Comparison of ENCODE assay signal across 23 cellular contexts in genomic region chr20:50673146-50673830, GRCh38. TPM values are rescaled to one million over a fixed set of nuclear protein-coding genes. Genes with fewer than 3 reads are reported as not detected.
DNase-seq lines count a peak whose midpoint lies in the region; ATAC-seq, FAIRE-seq and TF ChIP-seq lines count a peak whose summit lies in the region.
"Had no signal": no experiment of that assay in that cellular context is flagged by ENCODE, and none has a peak within 500 bp of the region (broad histone marks: within the 10 kb centered on the region; RNA-seq: fewer than 3 reads in every experiment).

No MANE protein-coding gene starts in this region.

- no peak overlapping the region for H2BK12ac ChIP-seq in H1 (ENCODE audit: low read depth, low read length)

- TF ChIP-seq RAD21 in H1 (IDR thresholded peaks at IDR 0.05 in 1 of 2, conservative IDR thresholded peaks at IDR 0.05 in 1 of 2; ENCODE audit: low read depth in 2 of 2, low read length in 2 of 2), result no peak

- no peak overlapping the region for H2BK120ac ChIP-seq in H1 (replicated peaks; ENCODE audit: low read depth, low read length)

- H2AK5ac ChIP-seq in H1 (ENCODE audit: low read depth, low read length), result peak overlapping the region; percentile 29; the same call in 1 of the 2 replicates

- H3K79me2 ChIP-seq in H1 (ENCODE audit: control insufficient read depth in 1 of 2, insufficient read depth in 2 of 2, low read length in 2 of 2) (no peaks in the 10 kb centered on the region), MM.1S (ENCODE audit: low read length) (no peaks in the 10 kb centered on the region)

- no peak overlapping the region for H3K56ac ChIP-seq in H1 (replicated peaks; ENCODE audit: insufficient read length, low read depth, low read length)

- H3K23me2 ChIP-seq in H1 (ENCODE audit: low read depth, low read length), result peaks cover 6% of the 10 kb centered on the region; the same call in 1 of the 2 replicates

- no peaks in the 10 kb centered on the region for H3F3A ChIP-seq in MM.1S (ENCODE audit: insufficient read depth, low read length)

- no peak overlapping the region for H3K18ac ChIP-seq in H1 (ENCODE audit: extremely low read depth, low read length)

- TF ChIP-seq POLR2A in H1 (IDR thresholded peaks at IDR 0.05; ENCODE audit: control extremely low read depth in 1 of 2, low read depth in 2 of 2, low read length in 2 of 2) (no peak), thyroid gland (IDR thresholded peaks at IDR 0.05) (no peak)

- no peaks in the 10 kb centered on the region for H3K36me3 Mint-ChIP-seq in mesothelial cell of epicardium
- H3K36me3 Mint-ChIP-seq: activated naive CD4-positive, alpha-beta T cell treated with anti-CD3 and anti-CD28 coated beads, Interleukin-2, amount 10 ng/mL, durations not matched to agents 7 days and 5 days had no signal

- H3K4me1 Mint-ChIP-seq in mesothelial cell of epicardium, result peaks cover 27% of the 10 kb centered on the region
- H3K4me1 Mint-ChIP-seq: activated naive CD4-positive, alpha-beta T cell treated with anti-CD3 and anti-CD28 coated beads, Interleukin-2, amount 10 ng/mL, durations not matched to agents 7 days and 5 days; B cell had no signal

- no peaks in the 10 kb centered on the region for H3K27me3 ChIP-seq in H1 (replicated peaks in 1 of 4; ENCODE audit: control insufficient read depth in 3 of 4, extremely low read depth in 1 of 4, insufficient read depth in 3 of 4, low read length in 3 of 4)
- H3K27me3 ChIP-seq in thyroid gland, result no peaks in the 10 kb centered on the region
- no peaks in the 10 kb centered on the region for H3K27me3 ChIP-seq in MM.1S (replicated peaks; ENCODE audit: insufficient read depth, low read length)
- H3K27me3 ChIP-seq: Peyer's patch had no signal

- ATAC-seq in GM21390 (IDR thresholded peaks at IDR 0.05; ENCODE audit: unreplicated experiment), result no peak

- intact Hi-C loops in thyroid gland (cut with DNase I), result no loop called here

- no peak overlapping the region for H3K4ac ChIP-seq in H1 (replicated peaks; ENCODE audit: insufficient read length, low read depth, low read length)

- H4K8ac ChIP-seq in H1 (ENCODE audit: extremely low read depth, insufficient read depth, low read length), result peak overlapping the region; percentile 53

- no peak overlapping the region for H3K23ac ChIP-seq in H1 (ENCODE audit: insufficient read length)

- DNase-seq in NCI-H82 treated with DMSO at 0.1 percent for 48 hours (lab: John Stamatoyannopoulos, UW; ENCODE audit: unreplicated experiment), result peak; percentile 43
- no peak for DNase-seq in H1 (ENCODE audit: low read depth in 1 of 2, low spot score in 2 of 2)
- no peak for DNase-seq in mesothelial cell of epicardium (ENCODE audit: low spot score in 2 of 2, unreplicated experiment in 2 of 2)
- peak; percentile 56 to 77 for DNase-seq in thyroid gland
- DNase-seq in MM.1S, result no peak
- no peak for DNase-seq in NCI-H748 treated with DMSO at 0.1 percent for 48 hours (lab: John Stamatoyannopoulos, UW)
- DNase-seq in SKM-1 treated with dmso at 0.1 percent for 144 hours (lab: John Stamatoyannopoulos, UW; ENCODE audit: unreplicated experiment), result no peak
- DNase-seq: activated CD4-positive, alpha-beta T cell treated with anti-CD3 and anti-CD28 coated beads, Interleukin-2, amount 50 U/mL, for 48 hours; activated naive CD4-positive, alpha-beta T cell treated with anti-CD3 and anti-CD28 coated beads, Interleukin-2, amount 10 ng/mL, durations not matched to agents 7 days and 5 days; activated T-cell treated with anti-CD3 and anti-CD28 coated beads, Interleukin-2, amount 50 U/mL, for 24 hours; GF-D8; glutamatergic neuron; KBM-7; NCI-H2081 treated with DMSO at 0.1 percent for 48 hours; NCI-H524; stimulated activated CD4-positive, alpha-beta T cell treated with anti-CD3 and anti-CD28 coated beads, Interleukin-4, amount 100 ng/mL, for 4 hours; stimulated activated CD8-positive, alpha-beta memory T cell treated with anti-CD3 and anti-CD28 coated beads, Interleukin-4, amount 100 ng/mL, for 48 hours had no signal

- H4K5ac ChIP-seq in H1 (ENCODE audit: insufficient read length, low read depth, low read length), result no peak overlapping the region

- H3K27me3 Mint-ChIP-seq in mesothelial cell of epicardium (ENCODE audit: low read depth), result no peaks in the 10 kb centered on the region

- H3K9me2 ChIP-seq in MM.1S (replicated peaks; ENCODE audit: insufficient read depth, low read length), result no peaks in the 10 kb centered on the region

- no peaks in the 10 kb centered on the region for H3K9me3 Mint-ChIP-seq in mesothelial cell of epicardium
- H3K9me3 Mint-ChIP-seq: activated naive CD4-positive, alpha-beta T cell treated with anti-CD3 and anti-CD28 coated beads, Interleukin-2, amount 10 ng/mL, durations not matched to agents 7 days and 5 days; activated T-cell treated with anti-CD3 and anti-CD28 coated beads, Interleukin-2, amount 50 U/mL, for 24 hours had no signal

- 92% methylated on average over 17 of the region's 18 CpGs; no CpG with 5 or more reads in 1 of the 2 experiments for WGBS in H1 (ENCODE audit: extremely low coverage in 1 of 2, insufficient coverage in 1 of 2, insufficient read length in 1 of 2, insufficient replicate concordance in 2 of 2, low coverage in 1 of 2, low lambda C conversion rate in 2 of 2, missing lambda C conversion rate in 1 of 2), 2 experiments
- 59 to 62% methylated on average over 17 to 18 of the region's 18 CpGs for WGBS in thyroid gland, 2 donors

- peak overlapping the region; percentile 65; the same call in 1 of the 2 replicates for H2BK15ac ChIP-seq in H1 (ENCODE audit: low read length)

- H4K20me1 ChIP-seq in H1 (replicated peaks in 1 of 2; ENCODE audit: control insufficient read depth in 1 of 2, insufficient read depth in 2 of 2, low read length in 2 of 2) (peaks cover 0 to 7% of the 10 kb centered on the region in 2 experiments), MM.1S (ENCODE audit: insufficient read depth, low read length) (no peaks in the 10 kb centered on the region)

- H3K14ac ChIP-seq in H1 (ENCODE audit: insufficient read length), result no peak overlapping the region

- no peak for TF ChIP-seq EP300 in H1 (IDR thresholded peaks at IDR 0.05; ENCODE audit: borderline replicate concordance in 1 of 2, low read depth in 2 of 2, low read length in 2 of 2)

- no peak overlapping the region for H2AFZ ChIP-seq in H1 (ENCODE audit: low read length)
- H2AFZ ChIP-seq in MM.1S (ENCODE audit: low read length), result no peak overlapping the region

- H3K79me1 ChIP-seq in H1 (ENCODE audit: low read depth, low read length), result 0 out of 2 replicates have a peak, but pooled peaks cover 3% of the 10 kb centered on the region

- H3K4me3 ChIP-seq in H1 (ENCODE audit: extremely low read depth in 1 of 4, insufficient read depth in 2 of 4, low read depth in 3 of 4, low read length in 4 of 4) (no peak overlapping the region), thyroid gland (replicated peaks in 1 of 3) (no peak overlapping the region), MM.1S (ENCODE audit: low read length) (no peak overlapping the region)
- H3K4me3 ChIP-seq: Peyer's patch, thoracic aorta had no signal

- no peak overlapping the region for H3K4me3 Mint-ChIP-seq in mesothelial cell of epicardium
- H3K4me3 Mint-ChIP-seq: activated naive CD4-positive, alpha-beta T cell treated with anti-CD3 and anti-CD28 coated beads, Interleukin-2, amount 10 ng/mL, durations not matched to agents 7 days and 5 days; activated T-cell treated with anti-CD3 and anti-CD28 coated beads, Interleukin-2, amount 50 U/mL, for 24 hours; B cell had no signal

- H3K27ac ChIP-seq in H1 (ENCODE audit: low read depth, low read length), result no peak overlapping the region
- H3K27ac ChIP-seq in thyroid gland, result no peak overlapping the region
- H3K27ac ChIP-seq in MM.1S (ENCODE audit: low read length), result no peak overlapping the region
- H3K27ac ChIP-seq: thoracic aorta had no signal

- H3K4me2 ChIP-seq in H1 (ENCODE audit: insufficient read depth in 1 of 2, low read depth in 2 of 2, low read length in 2 of 2) (no peak overlapping the region), MM.1S (ENCODE audit: low read depth, low read length) (no peak overlapping the region)

- H3K9me3 ChIP-seq in H1 (ENCODE audit: insufficient read depth in 2 of 2, low read depth in 1 of 2, low read length in 1 of 2) (no peaks in the 10 kb centered on the region), thyroid gland (no peaks in the 10 kb centered on the region), MM.1S (replicated peaks; ENCODE audit: insufficient read depth, low read length) (no peaks in the 10 kb centered on the region)
- H3K9me3 ChIP-seq: Peyer's patch, thoracic aorta had no signal

- CTCF ChIA-PET in H1 (lab: Charles Lee; ENCODE audit: partially characterized antibody), result interaction anchor here (0.9 to 2.5 kb wide), 6 partner anchors 11 to 76 kb away, joined by 3 to 9 read pairs (median 3); no protein-coding TSS in a partner anchor

- H3K4me1 ChIP-seq in H1 (replicated peaks in 1 of 4; ENCODE audit: control insufficient read depth in 3 of 4, insufficient read depth in 4 of 4, low read length in 3 of 4) (peaks cover 0 to 3% (median 0%) of the 10 kb centered on the region in 4 experiments; a peak in 1 of 7 replicates), thyroid gland (peaks cover 8 to 16% of the 10 kb centered on the region in 2 donors), MM.1S (ENCODE audit: low read length) (no peaks in the 10 kb centered on the region)

- no peak overlapping the region for H2BK5ac ChIP-seq in H1 (ENCODE audit: low read depth, low read length)

- FAIRE-seq in H1 (lab: Jason Lieb, UNC), result no peak
- FAIRE-seq: GM12892, H54 had no signal

- peak overlapping the region; percentile 79 for H3K27ac Mint-ChIP-seq in mesothelial cell of epicardium
- H3K27ac Mint-ChIP-seq: activated naive CD4-positive, alpha-beta T cell treated with anti-CD3 and anti-CD28 coated beads, Interleukin-2, amount 10 ng/mL, durations not matched to agents 7 days and 5 days; activated T-cell treated with anti-CD3 and anti-CD28 coated beads, Interleukin-2, amount 50 U/mL, for 24 hours; B cell had no signal

- no peaks in the 10 kb centered on the region for H3K36me3 ChIP-seq in H1 (ENCODE audit: control insufficient read depth in 2 of 4, insufficient read depth in 4 of 4, low read length in 3 of 4)
- no peaks in the 10 kb centered on the region for H3K36me3 ChIP-seq in thyroid gland
- no peaks in the 10 kb centered on the region for H3K36me3 ChIP-seq in MM.1S (replicated peaks; ENCODE audit: insufficient read depth, low read length)
- H3K36me3 ChIP-seq: Peyer's patch, thoracic aorta had no signal

- POLR2A ChIA-PET in H1 (lab: Charles Lee; ENCODE audit: partially characterized antibody), result interaction anchor here (0.8 kb wide), 1 partner anchor 31 kb away, joined by 3 read pairs; no protein-coding TSS in a partner anchor

- TF ChIP-seq CTCF in H1 (IDR thresholded peaks at IDR 0.05; ENCODE audit: control extremely low read depth in 1 of 3, insufficient read depth in 1 of 3, low read depth in 1 of 3, low read length in 3 of 3) (no peak), mesothelial cell of epicardium (IDR thresholded peaks at IDR 0.05; ENCODE audit: unreplicated experiment) (no peak), thyroid gland (IDR thresholded peaks at IDR 0.05) (no peak), MM.1S (IDR thresholded peaks at IDR 0.05; ENCODE audit: low read length) (no peak)

- H3K9ac ChIP-seq in H1 (replicated peaks in 1 of 4; ENCODE audit: extremely low read depth in 1 of 4, low read depth in 3 of 4, low read length in 3 of 4) (no peak overlapping the region), MM.1S (ENCODE audit: low read length) (no peak overlapping the region)

- no peak overlapping the region for H2BK20ac ChIP-seq in H1 (ENCODE audit: low read length)

- H4K91ac ChIP-seq in H1 (replicated peaks; ENCODE audit: insufficient read length, low read length), result peak overlapping the region; percentile 59

RNA-seq across cellular contexts. Expression of gene RIPOR3, which starts 18.1 kb away (rescaled TPM):
- 4.5 and 4.7 TPM in 2 replicates for total RNA-seq in H1 (2021; fragmentation: NEBNext Ultra II Directional; extraction: Animal tissue kit (Norgen Biotek cat#: 25700))
- 3.6 and 5.6 TPM in 2 replicates for polyA plus RNA-seq in H1 (2011; rRNA removed)
- 6.9 TPM for polyA plus RNA-seq in H1 (2011; cell fraction: cytosol; rRNA removed)
- polyA plus RNA-seq in H1 (2011; cell fraction: nucleus; rRNA removed), result 43.0 TPM
- 5.7 to 7.7 TPM (median 5.9 TPM) in 4 replicates for polyA plus RNA-seq in H1 (2012, experiment 1 of 2)
- 1.6 TPM for polyA plus RNA-seq in H1 (2012, experiment 2 of 2)
- 3.2 TPM for polyA plus RNA-seq in H1 (2013, experiment 1 of 2)
- 2.5 TPM for polyA plus RNA-seq in H1 (2013, experiment 2 of 2)
- 3.3 and 3.8 TPM in 2 replicates for polyA minus RNA-seq in H1 (2011; rRNA and poly(A)+ RNA removed)
- 3.1 TPM for polyA minus RNA-seq in H1 (2011; cell fraction: cytosol; rRNA and poly(A)+ RNA removed)
- polyA minus RNA-seq in H1 (2011; cell fraction: nucleus; rRNA and poly(A)+ RNA removed), result 9.2 TPM
- total RNA-seq in mesothelial cell of epicardium, result 18.8 to 20.0 TPM (median 19.2 TPM) in 3 replicates
- total RNA-seq in thyroid gland, result 10 to 100 TPM in 1 of 4 donors, 1 to 10 TPM in 3; 6.2 to 23.9 (median 9.5) TPM

RNA-seq across cellular contexts. Expression of gene PARD6B, which starts 58.1 kb away (rescaled TPM):
- 27.3 and 34.1 TPM in 2 replicates for total RNA-seq in H1 (2021; fragmentation: NEBNext Ultra II Directional; extraction: Animal tissue kit (Norgen Biotek cat#: 25700))
- 3.3 and 5.2 TPM in 2 replicates for polyA plus RNA-seq in H1 (2011; rRNA removed)
- polyA plus RNA-seq in H1 (2011; cell fraction: cytosol; rRNA removed), result 5.0 TPM
- 2.2 TPM for polyA plus RNA-seq in H1 (2011; cell fraction: nucleus; rRNA removed)
- 3.3 to 5.1 TPM (median 3.8 TPM) in 4 replicates for polyA plus RNA-seq in H1 (2012, experiment 1 of 2)
- polyA plus RNA-seq in H1 (2012, experiment 2 of 2), result 1.2 TPM
- 5.8 TPM for polyA plus RNA-seq in H1 (2013, experiment 1 of 2)
- 5.6 TPM for polyA plus RNA-seq in H1 (2013, experiment 2 of 2)
- 12.2 and 13.7 TPM in 2 replicates for polyA minus RNA-seq in H1 (2011; rRNA and poly(A)+ RNA removed)
- polyA minus RNA-seq in H1 (2011; cell fraction: cytosol; rRNA and poly(A)+ RNA removed), result 16.4 TPM
- polyA minus RNA-seq in H1 (2011; cell fraction: nucleus; rRNA and poly(A)+ RNA removed), result 6.4 TPM
- 52.2 to 59.5 TPM (median 53.0 TPM) in 3 replicates for total RNA-seq in mesothelial cell of epicardium
- total RNA-seq in thyroid gland, result 10 to 100 TPM; 14.3 to 18.1 (median 17.7) TPM

Comparison
In these comparisons a context has a peak if more than half of its experiments do, and no peak if none do; other contexts are left out.
1. DNase-seq: peak in NCI-H82 treated with DMSO at 0.1 percent for 48 hours (single experiment) and thyroid gland (2 of 2); none in H1 (0 of 2), mesothelial cell of epicardium (0 of 2), MM.1S (single experiment), NCI-H748 treated with DMSO at 0.1 percent for 48 hours (single experiment) and SKM-1 treated with dmso at 0.1 percent for 144 hours (single experiment).